15 cellular contexts compared by ENCODE assay signal in genomic region chr3:25849101-25849500, GRCh38. TPM values are rescaled to one million over a fixed set of nuclear protein-coding genes. Genes with fewer than 3 reads are reported as not detected.
DNase-seq lines count a peak whose midpoint lies in the region; ATAC-seq, FAIRE-seq and TF ChIP-seq lines count a peak whose summit lies in the region.
"Had no signal": no experiment of that assay in that cellular context is flagged by ENCODE, and none has a peak within 500 bp of the region (broad histone marks: within the 10 kb centered on the region; RNA-seq: fewer than 3 reads in every experiment).

No MANE protein-coding gene starts in this region.

- no peak for TF ChIP-seq POLR2A in testis (IDR thresholded peaks at IDR 0.05)

- H3K4me3 ChIP-seq in HUES64 (ENCODE audit: low read length): no peak overlapping the region
- H3K4me3 ChIP-seq in astrocyte (ENCODE audit: insufficient read depth, low read depth, low read length): no peak overlapping the region
- H3K4me3 ChIP-seq in skeletal muscle satellite cell (ENCODE audit: low read length): no peak overlapping the region
- H3K4me3 ChIP-seq in testis: no peak overlapping the region

- H3K9ac ChIP-seq in HUES64 (ENCODE audit: low read depth, low read length): no peak overlapping the region
- H3K9ac ChIP-seq in astrocyte (ENCODE audit: low read length): no peak overlapping the region
- H3K9ac ChIP-seq in skeletal muscle satellite cell (ENCODE audit: low read depth, low read length): peak overlapping the region; percentile 18
- H3K9ac ChIP-seq: KMS-11 had no signal

- H3K27ac Mint-ChIP-seq in astrocyte (ENCODE audit: unreplicated experiment): peak overlapping the region; percentile 87
- no peak overlapping the region for H3K27ac Mint-ChIP-seq in mesothelial cell of epicardium
- H3K27ac Mint-ChIP-seq: CD14-positive monocyte had no signal

- H3K9me3 Mint-ChIP-seq in astrocyte (ENCODE audit: unreplicated experiment): peaks cover 2% of the 10 kb centered on the region
- H3K9me3 Mint-ChIP-seq in mesothelial cell of epicardium: peaks cover 7% of the 10 kb centered on the region

- H3K27me3 ChIP-seq in HUES64 (ENCODE audit: insufficient read depth, low read length) (no peaks in the 10 kb centered on the region), astrocyte (ENCODE audit: insufficient read depth, low read length) (no peaks in the 10 kb centered on the region), skeletal muscle satellite cell (ENCODE audit: control insufficient read depth, insufficient read depth, low read length) (no peaks in the 10 kb centered on the region), testis (no peaks in the 10 kb centered on the region)

- H3K9me3 ChIP-seq in HUES64 (ENCODE audit: insufficient read depth, low read depth, low read length) (peaks cover 4% of the 10 kb centered on the region; the same call in 1 of the 2 replicates), astrocyte (ENCODE audit: insufficient read depth, low read depth, low read length) (no peaks in the 10 kb centered on the region), skeletal muscle satellite cell (replicated peaks; ENCODE audit: low read length) (no peaks in the 10 kb centered on the region), testis (no peaks in the 10 kb centered on the region)

- peak; percentile 57 for ATAC-seq in left lobe of liver
- ATAC-seq in HG03442 (IDR thresholded peaks at IDR 0.05; ENCODE audit: unreplicated experiment): no peak

- TF ChIP-seq CTCF in astrocyte (IDR thresholded peaks at IDR 0.05; ENCODE audit: insufficient read depth, low read depth, low read length) (no peak), testis (IDR thresholded peaks at IDR 0.05) (no peak), mesothelial cell of epicardium (IDR thresholded peaks at IDR 0.05; ENCODE audit: unreplicated experiment) (no peak)

- H3K36me3 Mint-ChIP-seq in astrocyte (ENCODE audit: low read depth, unreplicated experiment) (no peaks in the 10 kb centered on the region), mesothelial cell of epicardium (no peaks in the 10 kb centered on the region)
- H3K36me3 Mint-ChIP-seq: CD14-positive monocyte had no signal

- H4K20me1 ChIP-seq in astrocyte (ENCODE audit: insufficient read depth, low read length): no peaks in the 10 kb centered on the region

- H3K4me1 Mint-ChIP-seq in astrocyte (ENCODE audit: low read depth, unreplicated experiment) (peaks cover 8% of the 10 kb centered on the region), mesothelial cell of epicardium (no peaks in the 10 kb centered on the region)
- H3K4me1 Mint-ChIP-seq: CD14-positive monocyte had no signal

- H3K4me3 Mint-ChIP-seq in astrocyte (ENCODE audit: unreplicated experiment) (no peak overlapping the region), mesothelial cell of epicardium (no peak overlapping the region)

- H2AFZ ChIP-seq in astrocyte (ENCODE audit: low read depth, low read length): no peak overlapping the region

- H3K79me2 ChIP-seq in astrocyte (ENCODE audit: insufficient read depth, low read length): no peaks in the 10 kb centered on the region

- no peak for FAIRE-seq in astrocyte (lab: Jason Lieb, UNC)
- FAIRE-seq: G401.6 had no signal

- H3K27me3 Mint-ChIP-seq in astrocyte (ENCODE audit: low read depth, unreplicated experiment) (no peaks in the 10 kb centered on the region), mesothelial cell of epicardium (ENCODE audit: low read depth) (no peaks in the 10 kb centered on the region)

- H3K36me3 ChIP-seq in HUES64 (ENCODE audit: insufficient read depth, low read length) (no peaks in the 10 kb centered on the region), astrocyte (ENCODE audit: insufficient read depth, low read length) (no peaks in the 10 kb centered on the region), skeletal muscle satellite cell (ENCODE audit: insufficient read depth, low read length) (no peaks in the 10 kb centered on the region), testis (ENCODE audit: low read depth, missing control alignments) (no peaks in the 10 kb centered on the region)

- H3K27ac ChIP-seq in HUES64 (ENCODE audit: low read depth, low read length): 0 out of 2 replicates have a peak overlapping the region, but pooled peaks have one; percentile 20
- H3K27ac ChIP-seq in astrocyte (ENCODE audit: low read depth, low read length): no peak overlapping the region
- no peak overlapping the region for H3K27ac ChIP-seq in testis
- H3K27ac ChIP-seq: KMS-11 had no signal

- intact Hi-C loops in testis (cut with DNase I; ENCODE audit: low total_unique reads): no loop called here

- DNase-seq in astrocyte (ENCODE audit: low read depth): no peak
- DNase-seq in left lobe of liver (ENCODE audit: low spot score): no peak
- no peak for DNase-seq in testis
- DNase-seq in mesothelial cell of epicardium (ENCODE audit: low spot score in 2 of 2, unreplicated experiment in 2 of 2): no peak
- DNase-seq: MV-4-11, NCI-H1694 treated with DMSO at 0.1 percent for 48 hours, NCI-H2227 treated with DMSO at 0.1 percent for 48 hours, NCI-H524, RPMI8226 had no signal

- no peaks in the 10 kb centered on the region; the same call in 1 of the 2 replicates for H3K4me1 ChIP-seq in HUES64 (ENCODE audit: insufficient read depth, low read length)
- H3K4me1 ChIP-seq in astrocyte (ENCODE audit: insufficient read depth, low read length): peaks cover 5% of the 10 kb centered on the region
- peaks cover 18% of the 10 kb centered on the region for H3K4me1 ChIP-seq in skeletal muscle satellite cell (ENCODE audit: control insufficient read depth, insufficient read depth, low read length)
- H3K4me1 ChIP-seq in testis: no peaks in the 10 kb centered on the region

- H3K4me2 ChIP-seq in astrocyte (ENCODE audit: low read length) (no peak overlapping the region), skeletal muscle satellite cell (ENCODE audit: low read length) (no peak overlapping the region)
- H3K4me2 ChIP-seq: KMS-11 had no signal

- whole genome bisulfite sequencing in HUES64: 93% methylated on average over 6 of the region's 6 CpGs
- WGBS in testis, 2 donors: 89 to 93% methylated on average over 6 of the region's 6 CpGs

RNA-seq across cellular contexts. Expression of gene OXSM, which starts 59.2 kb away (rescaled TPM):
- 2.4 TPM for polyA plus RNA-seq in HUES64 (2013, experiment 1 of 2)
- polyA plus RNA-seq in HUES64 (2013, experiment 2 of 2): 3.1 TPM
- 6.1 and 7.1 TPM in 2 replicates for total RNA-seq in astrocyte
- 13.0 TPM for total RNA-seq in left lobe of liver
- 9.4 and 10.4 TPM in 2 replicates for total RNA-seq in skeletal muscle satellite cell (2012; rRNA removed)
- total RNA-seq in testis: 10 to 100 TPM; 21.9 to 26.1 TPM
- polyA plus RNA-seq in testis (ENCODE audit: insufficient read depth, low read depth, low replicate concordance): 27.8 TPM
- 10.2 to 12.8 TPM (median 10.4 TPM) in 3 replicates for total RNA-seq in mesothelial cell of epicardium
